ENCODE assay signal across 17 cellular contexts in genomic region chr1:32122141-32122540, GRCh38. TPM values are rescaled to one million over a fixed set of nuclear protein-coding genes. Genes with fewer than 3 reads are reported as not detected.
DNase-seq lines count a peak whose midpoint lies in the region; ATAC-seq and TF ChIP-seq lines count a peak whose summit lies in the region.
"Had no signal": no experiment of that assay in that cellular context is flagged by ENCODE, and none has a peak within 500 bp of the region (broad histone marks: within the 10 kb centered on the region; RNA-seq: fewer than 3 reads in every experiment).

No MANE protein-coding gene starts in this region.

- peaks cover 97% of the 10 kb centered on the region for H3K79me2 ChIP-seq in HCT116 (ENCODE audit: insufficient read depth, low read length)

- ATAC-seq in HCT116 (no peak), GM21737 (IDR thresholded peaks at IDR 0.05; ENCODE audit: unreplicated experiment) (no peak), gastrocnemius medialis (no peak), HG03342 (IDR thresholded peaks at IDR 0.05; ENCODE audit: unreplicated experiment) (no peak)

- DNase-seq in CD4-positive, alpha-beta memory T cell: no peak
- DNase-seq in HCT116 (ENCODE audit: low read depth, low spot score): no peak
- no peak for DNase-seq in T-helper 2 cell treated with Interferon-gamma antibody and Interleukin-4, amounts not matched to agents 5 μg/mL and 100 μg/mL, for 36 hours (ENCODE audit: low spot score)
- DNase-seq in immature natural killer cell: no peak
- DNase-seq in gastrocnemius medialis: no peak
- DNase-seq in activated CD8-positive, alpha-beta memory T cell treated with anti-CD3 and anti-CD28 coated beads for 24 hours: no peak
- DNase-seq: activated T-cell treated with anti-CD3 and anti-CD28 coated beads, Interleukin-2, amount 50 U/mL, for 1 hour; COR-L47; GF-D8; left ventricle myocardium inferior; NCI-H1092; NCI-H524 treated with DMSO at 0.1 percent for 48 hours; small intestine had no signal

- peaks cover 0 to 5% of the 10 kb centered on the region in 2 donors for H3K36me3 Mint-ChIP-seq in CD4-positive, alpha-beta memory T cell
- H3K36me3 Mint-ChIP-seq in T-helper 2 cell treated with Interferon-gamma antibody and Interleukin-4, amounts not matched to agents 5 μg/mL and 100 μg/mL, for 36 hours (ENCODE audit: low read depth): peaks cover 12% of the 10 kb centered on the region
- no peaks in the 10 kb centered on the region for H3K36me3 Mint-ChIP-seq in immature natural killer cell

- TF ChIP-seq CTCF in HCT116 (IDR thresholded peaks at IDR 0.05 in 2 of 3, conservative IDR thresholded peaks at IDR 0.05 in 1 of 3; ENCODE audit: borderline replicate concordance in 1 of 3, insufficient read depth in 1 of 3, low read depth in 2 of 3, low read length in 2 of 3) (no peak), gastrocnemius medialis (IDR thresholded peaks at IDR 0.05 in 4 of 5, conservative IDR thresholded peaks at IDR 0.05 in 1 of 5) (no peak)

- RAD21 ChIA-PET in HCT116 (lab: Charles Lee; ENCODE audit: low non-redundant PET in 1 of 2, low total read pairs in 2 of 2, uncharacterized antibody in 2 of 2, unreplicated experiment in 2 of 2): no interaction called here

- H4K20me1 ChIP-seq in HCT116 (ENCODE audit: insufficient read depth): no peaks in the 10 kb centered on the region; the same call in 1 of the 2 replicates

- no peak for TF ChIP-seq RAD21 in HCT116 (IDR thresholded peaks at IDR 0.05; ENCODE audit: low read depth)

- no peak overlapping the region for H2AFZ ChIP-seq in HCT116 (ENCODE audit: low read depth, low read length, poor library complexity, severe bottlenecking)

- H3K4me3 ChIP-seq in CD4-positive, alpha-beta memory T cell (ENCODE audit: low read length in 2 of 2): no peak overlapping the region
- no peak overlapping the region for H3K4me3 ChIP-seq in HCT116 (replicated peaks in 1 of 2; ENCODE audit: low read depth in 1 of 2, low read length in 2 of 2)
- H3K4me3 ChIP-seq in gastrocnemius medialis: no peak overlapping the region
- H3K4me3 ChIP-seq: left ventricle myocardium inferior had no signal

- peak overlapping the region in 4 of 8 donors; percentile 8 to 32 (median 24) for H3K4me3 Mint-ChIP-seq in CD4-positive, alpha-beta memory T cell
- H3K4me3 Mint-ChIP-seq in T-helper 2 cell treated with Interferon-gamma antibody and Interleukin-4, amounts not matched to agents 5 μg/mL and 100 μg/mL, for 36 hours: peak overlapping the region; percentile 47
- H3K4me3 Mint-ChIP-seq in immature natural killer cell: peak overlapping the region in 4 of 5 donors; percentile 18 to 62 (median 32)

- BruUV-seq in HCT116 (replicated peaks; lab: Mats Ljungman, UMichigan): no TSS peak

- peaks cover 75% of the 10 kb centered on the region for H3K4me1 ChIP-seq in CD4-positive, alpha-beta memory T cell (ENCODE audit: insufficient read depth, low read length)
- H3K4me1 ChIP-seq in HCT116 (ENCODE audit: control insufficient read depth in 1 of 2, insufficient read depth in 2 of 2, low read length in 2 of 2): peaks cover 2 to 47% of the 10 kb centered on the region in 2 experiments
- H3K4me1 ChIP-seq in gastrocnemius medialis: peaks cover 30 to 31% of the 10 kb centered on the region in 2 donors

- no peaks in the 10 kb centered on the region for H3K9me3 Mint-ChIP-seq in CD4-positive, alpha-beta memory T cell
- no peaks in the 10 kb centered on the region for H3K9me3 Mint-ChIP-seq in T-helper 2 cell treated with Interferon-gamma antibody and Interleukin-4, amounts not matched to agents 5 μg/mL and 100 μg/mL, for 36 hours
- no peaks in the 10 kb centered on the region for H3K9me3 Mint-ChIP-seq in immature natural killer cell

- no peaks in the 10 kb centered on the region for H3K36me3 ChIP-seq in CD4-positive, alpha-beta memory T cell (ENCODE audit: insufficient read depth, low read length)
- no peaks in the 10 kb centered on the region for H3K36me3 ChIP-seq in HCT116 (ENCODE audit: control insufficient read depth in 1 of 2, insufficient read depth in 2 of 2, low read length in 2 of 2)
- H3K36me3 ChIP-seq in gastrocnemius medialis: no peaks in the 10 kb centered on the region
- H3K36me3 ChIP-seq: left ventricle myocardium inferior had no signal

- 0 out of 2 replicates have a peak overlapping the region, but pooled peaks have one; percentile 40 for H3K4me2 ChIP-seq in HCT116 (ENCODE audit: low read length)

- peaks cover 24 to 58% (median 43%) of the 10 kb centered on the region in 4 donors for H3K4me1 Mint-ChIP-seq in CD4-positive, alpha-beta memory T cell
- H3K4me1 Mint-ChIP-seq in T-helper 2 cell treated with Interferon-gamma antibody and Interleukin-4, amounts not matched to agents 5 μg/mL and 100 μg/mL, for 36 hours (ENCODE audit: low read depth): peaks cover 23% of the 10 kb centered on the region
- peaks cover 51 to 65% of the 10 kb centered on the region in 2 donors for H3K4me1 Mint-ChIP-seq in immature natural killer cell

- TF ChIP-seq POLR2A in HCT116 (IDR thresholded peaks at IDR 0.05; ENCODE audit: borderline replicate concordance, extremely low read depth, insufficient read depth, insufficient read length): no peak
- no peak for TF ChIP-seq POLR2A in gastrocnemius medialis (IDR thresholded peaks at IDR 0.05)

- in situ Hi-C loops in gastrocnemius medialis (cut with MboI; ENCODE audit: low sequenced_read_pairs in 4 of 4): no loop called here

- intact Hi-C loops in CD4-positive, alpha-beta memory T cell (cut with micrococcal nuclease): no loop called here
- intact Hi-C loops in HCT116 (cut with micrococcal nuclease) (no loop called here), gastrocnemius medialis (cut with DNase I; ENCODE audit: low total_unique reads) (no loop called here)

- POLR2A ChIA-PET in CD4-positive, alpha-beta memory T cell (lab: Charles Lee; ENCODE audit: partially characterized antibody): interaction anchor here (1.2 kb wide), 1 partner anchor 14 kb away, joined by 4 read pairs; the partner anchor contains the start of gene KPNA6
- POLR2A ChIA-PET in HCT116 (lab: Charles Lee): no interaction called here

- no peaks in the 10 kb centered on the region for H3K9me2 ChIP-seq in HCT116 (ENCODE audit: insufficient read depth)

- H3K27ac ChIP-seq in CD4-positive, alpha-beta memory T cell (ENCODE audit: low read depth, low read length): no peak overlapping the region
- H3K27ac ChIP-seq in HCT116 (ENCODE audit: low read depth, low read length) (no peak overlapping the region), gastrocnemius medialis (no peak overlapping the region)
- H3K27ac ChIP-seq: epithelial cell of prostate, left ventricle myocardium inferior, VCaP had no signal

- CTCF ChIA-PET in CD4-positive, alpha-beta memory T cell (lab: Charles Lee; ENCODE audit: partially characterized antibody): interaction anchor here (2.3 kb wide), 1 partner anchor 13 kb away, joined by 6 read pairs; the partner anchor contains the start of gene KPNA6
- CTCF ChIA-PET in HCT116 (lab: Charles Lee): no interaction called here

- no peak overlapping the region for H3K9ac ChIP-seq in HCT116 (ENCODE audit: low read length)

- peak overlapping the region in 5 of 7 donors; percentile 0 to 59 (median 23) for H3K27ac Mint-ChIP-seq in CD4-positive, alpha-beta memory T cell
- H3K27ac Mint-ChIP-seq in T-helper 2 cell treated with Interferon-gamma antibody and Interleukin-4, amounts not matched to agents 5 μg/mL and 100 μg/mL, for 36 hours: peak overlapping the region; percentile 77
- peak overlapping the region in 5 of 6 donors; percentile 13 to 81 (median 29) for H3K27ac Mint-ChIP-seq in immature natural killer cell

- no peaks in the 10 kb centered on the region for H3K27me3 Mint-ChIP-seq in CD4-positive, alpha-beta memory T cell
- no peaks in the 10 kb centered on the region for H3K27me3 Mint-ChIP-seq in T-helper 2 cell treated with Interferon-gamma antibody and Interleukin-4, amounts not matched to agents 5 μg/mL and 100 μg/mL, for 36 hours (ENCODE audit: low read depth)
- peaks cover 0 to 3% (median 3%) of the 10 kb centered on the region in 3 donors for H3K27me3 Mint-ChIP-seq in immature natural killer cell (ENCODE audit: low read depth in 3 of 3)

- no peaks in the 10 kb centered on the region for H3K9me3 ChIP-seq in CD4-positive, alpha-beta memory T cell (ENCODE audit: control insufficient read depth in 1 of 2, low read length in 2 of 2)
- H3K9me3 ChIP-seq in HCT116 (ENCODE audit: control insufficient read depth in 1 of 2, insufficient read depth in 1 of 2, low read depth in 1 of 2, low read length in 2 of 2) (no peaks in the 10 kb centered on the region), gastrocnemius medialis (no peaks in the 10 kb centered on the region)
- H3K9me3 ChIP-seq: left ventricle myocardium inferior had no signal

- no peaks in the 10 kb centered on the region for H3K27me3 ChIP-seq in CD4-positive, alpha-beta memory T cell (ENCODE audit: insufficient read depth, low read length)
- H3K27me3 ChIP-seq in HCT116 (ENCODE audit: insufficient read depth, low read length) (no peaks in the 10 kb centered on the region), gastrocnemius medialis (no peaks in the 10 kb centered on the region)

RNA-seq across cellular contexts. Expression of gene KPNA6, which starts 14.3 kb away (rescaled TPM):
- 10 to 100 TPM; 60.3 to 62.5 TPM for total RNA-seq in CD4-positive, alpha-beta memory T cell
- polyA plus RNA-seq in CD4-positive, alpha-beta memory T cell: 10 to 100 TPM; 25.4 to 25.5 TPM
- total RNA-seq in HCT116 (2021; ENCODE audit: unreplicated experiment) (79.9 TPM), gastrocnemius medialis (10 to 100 TPM; 67.3 to 80.7 (median 74.4) TPM)
- polyA plus RNA-seq in HCT116 (2012): 18.1 and 20.4 TPM in 2 replicates
- 10 to 100 TPM; 20.7 to 36.8 (median 21.2) TPM for polyA plus RNA-seq in immature natural killer cell

RNA-seq across cellular contexts. Expression of gene TMEM39B, which starts 49.4 kb away (rescaled TPM):
- total RNA-seq in CD4-positive, alpha-beta memory T cell: 10 to 100 TPM; 18.4 to 19.1 TPM
- polyA plus RNA-seq in CD4-positive, alpha-beta memory T cell: 1 to 10 TPM; 1.1 to 4.2 TPM
- total RNA-seq in HCT116 (2021; ENCODE audit: unreplicated experiment): 22.8 TPM
- polyA plus RNA-seq in HCT116 (2012): 28.0 and 29.2 TPM in 2 replicates
- polyA plus RNA-seq in immature natural killer cell: 1 to 10 TPM in 2 of 3 donors, under 1 TPM in 1; 0.94 to 2.3 (median 2.0) TPM
- 10 to 100 TPM in 2 of 4 donors, 1 to 10 TPM in 2; 2.5 to 11.1 (median 6.7) TPM for total RNA-seq in gastrocnemius medialis

RNA-seq across cellular contexts. Expression of gene TXLNA, which starts 57.3 kb away (rescaled TPM):
- total RNA-seq in CD4-positive, alpha-beta memory T cell: 10 to 100 TPM; 42.6 to 43.4 TPM
- polyA plus RNA-seq in CD4-positive, alpha-beta memory T cell: 10 to 100 TPM; 21.8 to 32.4 TPM
- 37.2 TPM for total RNA-seq in HCT116 (2021; ENCODE audit: unreplicated experiment)
- polyA plus RNA-seq in HCT116 (2012): 18.8 and 19.9 TPM in 2 replicates
- polyA plus RNA-seq in immature natural killer cell: 10 to 100 TPM; 14.5 to 33.4 (median 18.5) TPM
- 10 to 100 TPM; 15.7 to 21.0 (median 17.6) TPM for total RNA-seq in gastrocnemius medialis

Comparison
In these comparisons a context has a peak if more than half of its experiments do, and no peak if none do; other contexts are left out.
1. H3K27ac Mint-ChIP-seq: peak in every context shown above with its lines; median percentile 77 in T-helper 2 cell treated with Interferon-gamma antibody and Interleukin-4, amounts not matched to agents 5 μg/mL and 100 μg/mL, for 36 hours; 29 in immature natural killer cell; 23 in CD4-positive, alpha-beta memory T cell.